Comparison of ENCODE assay signal across 8 cellular contexts in genomic region chr11:94130589-94131362, GRCh38. TPM values are rescaled to one million over a fixed set of nuclear protein-coding genes. Genes with fewer than 3 reads are reported as not detected.
DNase-seq lines count a peak whose midpoint lies in the region; ATAC-seq and TF ChIP-seq lines count a peak whose summit lies in the region.

No MANE protein-coding gene starts in this region.

- H3K27me3 ChIP-seq in MM.1S (replicated peaks; ENCODE audit: insufficient read depth, low read length) (no peaks in the 10 kb centered on the region), ectodermal cell (ENCODE audit: control insufficient read depth, insufficient read depth, low read length, poor library complexity, severe bottlenecking) (no peaks in the 10 kb centered on the region), mesenchymal stem cell (ENCODE audit: control insufficient read depth in 1 of 2, insufficient read depth in 1 of 2, low read length in 2 of 2) (no peaks in the 10 kb centered on the region)

- H3K9ac ChIP-seq in MM.1S (ENCODE audit: low read length) (no peak overlapping the region), mesenchymal stem cell (ENCODE audit: low read length) (peak overlapping the region; percentile 91)

- H2BK120ac ChIP-seq in mesenchymal stem cell (ENCODE audit: low read depth, low read length), result no peak overlapping the region

- H2BK5ac ChIP-seq in mesenchymal stem cell (ENCODE audit: low read depth, low read length, poor library complexity, severe bottlenecking), result no peak overlapping the region

- no peak overlapping the region for H2BK15ac ChIP-seq in mesenchymal stem cell (ENCODE audit: low read depth, poor library complexity, severe bottlenecking)

- H3K27ac ChIP-seq in MM.1S (ENCODE audit: low read length) (no peak overlapping the region), ectodermal cell (ENCODE audit: insufficient read depth, low read depth, low read length, poor library complexity, severe bottlenecking) (no peak overlapping the region), mesenchymal stem cell (ENCODE audit: low read length, poor library complexity, severe bottlenecking) (no peak overlapping the region)

- ATAC-seq in GM21717 (IDR thresholded peaks at IDR 0.05; ENCODE audit: unreplicated experiment), result no peak

- H3K9me2 ChIP-seq in MM.1S (replicated peaks; ENCODE audit: insufficient read depth, low read length), result no peaks in the 10 kb centered on the region

- H4K20me1 ChIP-seq in MM.1S (ENCODE audit: insufficient read depth, low read length), result no peaks in the 10 kb centered on the region

- peak overlapping the region; percentile 70 for H4K91ac ChIP-seq in mesenchymal stem cell (ENCODE audit: low read length)

- no peak overlapping the region for H3K4me3 ChIP-seq in MM.1S (ENCODE audit: low read length)
- peak overlapping the region; percentile 73 for H3K4me3 ChIP-seq in ectodermal cell (ENCODE audit: insufficient read depth, low read depth, low read length)
- peak overlapping the region in 1 of 2 experiments; percentile 96 for H3K4me3 ChIP-seq in mesenchymal stem cell (ENCODE audit: insufficient read depth in 1 of 2, low read depth in 1 of 2, low read length in 2 of 2)

- TF ChIP-seq CTCF in MM.1S (IDR thresholded peaks at IDR 0.05; ENCODE audit: low read length), result no peak

- peak overlapping the region; percentile 72 to 84 for H3K18ac ChIP-seq in mesenchymal stem cell (ENCODE audit: low read depth in 1 of 2, low read length in 2 of 2)

- no peaks in the 10 kb centered on the region for H3K9me3 ChIP-seq in MM.1S (replicated peaks; ENCODE audit: insufficient read depth, low read length)
- H3K9me3 ChIP-seq in ectodermal cell (ENCODE audit: control insufficient read depth, low read length), result no peaks in the 10 kb centered on the region
- no peaks in the 10 kb centered on the region for H3K9me3 ChIP-seq in mesenchymal stem cell (ENCODE audit: control insufficient read depth, low read length)

- 72% methylated on average over 10 of the region's 10 CpGs for WGBS in ectodermal cell, 2 experiments
- WGBS in mesenchymal stem cell, result 72% methylated on average over 10 of the region's 10 CpGs

- H3K36me3 ChIP-seq in MM.1S (replicated peaks; ENCODE audit: insufficient read depth, low read length) (no peaks in the 10 kb centered on the region), ectodermal cell (ENCODE audit: control insufficient read depth, insufficient read depth, low read length) (no peaks in the 10 kb centered on the region), mesenchymal stem cell (ENCODE audit: control insufficient read depth in 1 of 2, insufficient read depth in 2 of 2, low read depth in 1 of 2, low read length in 2 of 2) (no peaks in the 10 kb centered on the region)

- H3K79me2 ChIP-seq in MM.1S (ENCODE audit: low read length), result peaks cover 63% of the 10 kb centered on the region

- H3K79me1 ChIP-seq in mesenchymal stem cell (replicated peaks; ENCODE audit: low read length, poor library complexity, severe bottlenecking), result peaks cover 11% of the 10 kb centered on the region

- H3K23ac ChIP-seq in mesenchymal stem cell (ENCODE audit: low read length in 2 of 2), result no peak overlapping the region

- H4K8ac ChIP-seq in mesenchymal stem cell (ENCODE audit: low read length), result no peak overlapping the region

- H3K4me2 ChIP-seq in MM.1S (ENCODE audit: low read depth, low read length) (peak overlapping the region; percentile 89; the same call in 1 of the 2 replicates), mesenchymal stem cell (ENCODE audit: low read length, poor library complexity, severe bottlenecking) (no peak overlapping the region)

- no peak overlapping the region for H3K14ac ChIP-seq in mesenchymal stem cell (ENCODE audit: low read length in 2 of 2)

- H2BK12ac ChIP-seq in mesenchymal stem cell (ENCODE audit: low read length in 2 of 2), result peak overlapping the region; percentile 59 to 96

- peak overlapping the region; percentile 20 to 64 for H3K4ac ChIP-seq in mesenchymal stem cell (ENCODE audit: low read depth in 1 of 2, low read length in 2 of 2)

- H3K4me1 ChIP-seq in MM.1S (ENCODE audit: low read length) (peaks cover 26% of the 10 kb centered on the region), ectodermal cell (ENCODE audit: control insufficient read depth, insufficient read depth, low read length) (peaks cover 18% of the 10 kb centered on the region), mesenchymal stem cell (ENCODE audit: control insufficient read depth, insufficient read depth, low read depth, low read length) (peaks cover 30% of the 10 kb centered on the region)

- H3F3A ChIP-seq in MM.1S (ENCODE audit: insufficient read depth, low read length), result peaks cover 16% of the 10 kb centered on the region

- peak; percentile 82 for DNase-seq in AG08395 (ENCODE audit: low spot score)
- no peak for DNase-seq in MM.1S
- peak; percentile 97 for DNase-seq in mesenchymal stem cell
- DNase-seq in middle frontal gyrus (ENCODE audit: extremely low spot score, low spot score), result no peak
- DNase-seq in NCI-H1930 (lab: John Stamatoyannopoulos, UW), result no peak
- no peak for DNase-seq in Kasumi-1 (lab: John Stamatoyannopoulos, UW)

- H2AFZ ChIP-seq in MM.1S (ENCODE audit: low read length), result no peak overlapping the region
- no peak overlapping the region for H2AFZ ChIP-seq in mesenchymal stem cell (ENCODE audit: low read depth, low read length)

- no peak overlapping the region for H2AK5ac ChIP-seq in mesenchymal stem cell (ENCODE audit: low read length, severe bottlenecking)

RNA-seq across cellular contexts. Expression of gene PANX1, which starts 2.1 kb away (rescaled TPM):
- 26.3 TPM for polyA plus RNA-seq in ectodermal cell (2013, experiment 1 of 4)
- polyA plus RNA-seq in ectodermal cell (2013, experiment 2 of 4), result 28.6 TPM
- 22.4 TPM for polyA plus RNA-seq in ectodermal cell (2013, experiment 3 of 4)
- polyA plus RNA-seq in ectodermal cell (2013, experiment 4 of 4), result 24.4 TPM
- 32.0 TPM for polyA plus RNA-seq in mesenchymal stem cell (2013, experiment 1 of 2)
- polyA plus RNA-seq in mesenchymal stem cell (2013, experiment 2 of 2), result 32.5 TPM

Comparison
In these comparisons a context has a peak if more than half of its experiments do, and no peak if none do; other contexts are left out.
1. DNase-seq: peak in AG08395 (single experiment) and mesenchymal stem cell (single experiment); none in MM.1S (single experiment), middle frontal gyrus (single experiment), NCI-H1930 (0 of 2) and Kasumi-1 (0 of 2).